9 cellular contexts compared by ENCODE assay signal in the genomic region with DNA sequence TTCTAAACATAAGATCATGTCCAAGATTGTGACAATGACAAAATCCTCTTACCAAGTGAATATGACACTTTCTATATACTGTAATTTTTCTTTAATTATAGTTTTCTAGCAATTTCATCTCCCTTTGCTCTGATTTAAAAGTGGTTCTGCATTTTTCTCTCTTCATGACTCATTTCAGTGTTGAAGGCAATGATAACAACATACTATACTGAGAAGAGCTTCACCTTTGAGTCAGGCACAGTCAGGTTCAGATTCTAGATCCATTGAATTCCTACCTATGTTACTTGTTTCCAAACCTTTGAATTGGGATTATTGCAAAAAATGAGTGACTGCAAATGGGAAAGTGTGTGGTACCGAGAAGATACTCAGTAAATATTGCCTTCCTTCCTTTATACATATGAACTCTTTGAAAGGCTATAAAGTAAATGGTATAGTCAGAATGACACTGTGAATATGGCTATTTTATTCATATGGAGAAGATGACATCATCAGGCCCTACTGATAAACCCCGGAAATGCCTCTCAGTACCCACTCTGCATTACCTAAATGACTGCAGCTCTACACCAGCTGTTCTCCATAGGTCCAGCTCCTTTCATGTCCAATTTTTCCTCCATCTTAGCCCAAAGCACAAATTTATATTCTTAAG.
DNase-seq lines count a peak whose midpoint lies in the region; ATAC-seq and TF ChIP-seq lines count a peak whose summit lies in the region.
"Had no signal": no experiment of that assay in that cellular context is flagged by ENCODE, and none has a peak within 500 bp of the region (broad histone marks: within the 10 kb centered on the region; RNA-seq: fewer than 3 reads in every experiment).

No MANE protein-coding gene starts in this region.

- H3K36me3 Mint-ChIP-seq in activated CD4-positive, alpha-beta T cell treated with anti-CD3 and anti-CD28 coated beads, Interleukin-2, amount 10 ng/mL, durations not matched to agents 24 days and 14 days (ENCODE audit: low read depth), result peaks cover 9% of the 10 kb centered on the region
- no peaks in the 10 kb centered on the region for H3K36me3 Mint-ChIP-seq in nephron progenitor cell (ENCODE audit: low read depth)

- H3K4me1 ChIP-seq in left ventricle myocardium inferior, result peaks cover 18% of the 10 kb centered on the region

- H3K27ac ChIP-seq in left ventricle myocardium inferior (replicated peaks), result no peak overlapping the region

- H3K27ac Mint-ChIP-seq in activated CD4-positive, alpha-beta T cell treated with anti-CD3 and anti-CD28 coated beads, Interleukin-2, amount 10 ng/mL, durations not matched to agents 24 days and 14 days, result peak overlapping the region; percentile 71
- H3K27ac Mint-ChIP-seq in nephron progenitor cell, result no peak overlapping the region

- peaks cover 16% of the 10 kb centered on the region for H3K4me1 Mint-ChIP-seq in activated CD4-positive, alpha-beta T cell treated with anti-CD3 and anti-CD28 coated beads, Interleukin-2, amount 10 ng/mL, durations not matched to agents 24 days and 14 days
- H3K4me1 Mint-ChIP-seq in nephron progenitor cell, result no peaks in the 10 kb centered on the region

- ATAC-seq in GM21717 (IDR thresholded peaks at IDR 0.05; ENCODE audit: unreplicated experiment) (peak; percentile 72), HG03442 (IDR thresholded peaks at IDR 0.05; ENCODE audit: unreplicated experiment) (peak; percentile 90)

- H3K9me3 Mint-ChIP-seq in activated CD4-positive, alpha-beta T cell treated with anti-CD3 and anti-CD28 coated beads, Interleukin-2, amount 10 ng/mL, durations not matched to agents 24 days and 14 days, result peaks cover 8% of the 10 kb centered on the region
- peaks cover 12% of the 10 kb centered on the region for H3K9me3 Mint-ChIP-seq in nephron progenitor cell
- H3K9me3 Mint-ChIP-seq: neural crest cell had no signal

- TF ChIP-seq CTCF in nephron progenitor cell (IDR thresholded peaks at IDR 0.05) (no peak), left ventricle myocardium inferior (IDR thresholded peaks at IDR 0.05; ENCODE audit: borderline replicate concordance) (no peak)

- peaks cover 25% of the 10 kb centered on the region for H3K36me3 ChIP-seq in left ventricle myocardium inferior

- DNase-seq in activated CD4-positive, alpha-beta T cell treated with anti-CD3 and anti-CD28 coated beads, Interleukin-2, amount 10 ng/mL, durations not matched to agents 24 days and 14 days, result no peak
- DNase-seq in activated CD4-positive, alpha-beta T cell treated with anti-CD3 and anti-CD28 coated beads, Interleukin-2, amount 50 U/mL, for 1 hour, result no peak
- DNase-seq in kidney tubule cell (ENCODE audit: low spot score) (peak; percentile 29), nephron progenitor cell (no peak), left ventricle myocardium inferior (no peak), amniotic stem cell (lab: John Stamatoyannopoulos, UW) (no peak)

- no peaks in the 10 kb centered on the region for H3K9me3 ChIP-seq in left ventricle myocardium inferior (replicated peaks)

- H3K27me3 Mint-ChIP-seq in activated CD4-positive, alpha-beta T cell treated with anti-CD3 and anti-CD28 coated beads, Interleukin-2, amount 10 ng/mL, durations not matched to agents 24 days and 14 days, result no peaks in the 10 kb centered on the region
- peaks cover 3% of the 10 kb centered on the region for H3K27me3 Mint-ChIP-seq in nephron progenitor cell (ENCODE audit: low read depth, poor library complexity)

- H3K27me3 ChIP-seq in left ventricle myocardium inferior (ENCODE audit: low read depth), result no peaks in the 10 kb centered on the region

- no peak overlapping the region for H3K4me3 ChIP-seq in left ventricle myocardium inferior

- intact Hi-C loops in activated CD4-positive, alpha-beta T cell treated with anti-CD3 and anti-CD28 coated beads, Interleukin-2, amount 10 ng/mL, durations not matched to agents 24 days and 14 days (cut with micrococcal nuclease), result loop anchor here (1.0 to 5.0 kb wide), 2 partner anchors 64 to 144 kb away; partner anchors contain the start of gene CCDC146
- intact Hi-C loops in left ventricle myocardium inferior (cut with micrococcal nuclease), result no loop called here

- H3K4me3 Mint-ChIP-seq in activated CD4-positive, alpha-beta T cell treated with anti-CD3 and anti-CD28 coated beads, Interleukin-2, amount 10 ng/mL, durations not matched to agents 24 days and 14 days, result no peak overlapping the region
- H3K4me3 Mint-ChIP-seq in nephron progenitor cell, result no peak overlapping the region
- H3K4me3 Mint-ChIP-seq: neural crest cell had no signal
